Comparison of ENCODE assay signal across 9 cellular contexts in genomic region chr10:72218329-72218728, GRCh38. TPM values are rescaled to one million over a fixed set of nuclear protein-coding genes. Genes with fewer than 3 reads are reported as not detected.
DNase-seq lines count a peak whose midpoint lies in the region; ATAC-seq, FAIRE-seq and TF ChIP-seq lines count a peak whose summit lies in the region.
"Had no signal": no experiment of that assay in that cellular context is flagged by ENCODE, and none has a peak within 500 bp of the region (broad histone marks: within the 10 kb centered on the region; RNA-seq: fewer than 3 reads in every experiment).

No MANE protein-coding gene starts in this region.

- H3K4me1 Mint-ChIP-seq in stimulated activated memory B cell treated with anti-CD40 and anti-IgM and Interleukin-4, amounts not matched to agents 10 μg/mL and 1 μg/mL and 100 μg/mL, for 72 hours = peaks cover 52% of the 10 kb centered on the region

- H3K27me3 Mint-ChIP-seq in stimulated activated memory B cell treated with anti-CD40 and anti-IgM and Interleukin-4, amounts not matched to agents 10 μg/mL and 1 μg/mL and 100 μg/mL, for 72 hours = no peaks in the 10 kb centered on the region

- POLR2A ChIA-PET in OCI-LY7 (lab: Charles Lee) = interaction anchor here (0.7 to 2.1 kb wide), 11 partner anchors 11 to 309 kb away, joined by 3 to 10 read pairs (median 4); no protein-coding TSS in a partner anchor

- no peak for TF ChIP-seq POLR2A in esophagus muscularis mucosa (IDR thresholded peaks at IDR 0.05; ENCODE audit: low read depth)

- H3K27ac ChIP-seq in OCI-LY7 (ENCODE audit: low read depth, low read length, poor library complexity, severe bottlenecking) (peak overlapping the region; percentile 79), esophagus muscularis mucosa (replicated peaks in 1 of 4) (peak overlapping the region; percentile 71 to 98 (median 94))

- H3K4me3 Mint-ChIP-seq in stimulated activated memory B cell treated with anti-CD40 and anti-IgM and Interleukin-4, amounts not matched to agents 10 μg/mL and 1 μg/mL and 100 μg/mL, for 72 hours = peak overlapping the region; percentile 76

- no peaks in the 10 kb centered on the region for H3K9me2 ChIP-seq in OCI-LY7 (ENCODE audit: insufficient read depth, low read length)

- peak overlapping the region; percentile 56 for H3K4me3 ChIP-seq in OCI-LY7 (ENCODE audit: low read depth, low read length, poor library complexity, severe bottlenecking)
- peak overlapping the region in 2 of 4 donors; percentile 18 to 24 for H3K4me3 ChIP-seq in esophagus muscularis mucosa

- WGBS in esophagus muscularis mucosa = 35% methylated on average over 1 of the region's 1 CpG

- peak; percentile 76 for FAIRE-seq in GM18507 (lab: Jason Lieb, UNC)
- FAIRE-seq: islet of Langerhans had no signal

- no peaks in the 10 kb centered on the region for H3K9me3 ChIP-seq in OCI-LY7 (ENCODE audit: low read length)
- H3K9me3 ChIP-seq in esophagus muscularis mucosa = no peaks in the 10 kb centered on the region

- H3K36me3 ChIP-seq in OCI-LY7 (ENCODE audit: insufficient read depth, low read length) = peaks cover 21% of the 10 kb centered on the region
- peaks cover 0 to 18% (median 14%) of the 10 kb centered on the region in 4 donors for H3K36me3 ChIP-seq in esophagus muscularis mucosa

- no peak for TF ChIP-seq EP300 in esophagus muscularis mucosa (IDR thresholded peaks at IDR 0.05)

- H3K9me3 Mint-ChIP-seq in stimulated activated memory B cell treated with anti-CD40 and anti-IgM and Interleukin-4, amounts not matched to agents 10 μg/mL and 1 μg/mL and 100 μg/mL, for 72 hours = no peaks in the 10 kb centered on the region

- BruUV-seq in OCI-LY7 (replicated peaks; lab: Mats Ljungman, UMichigan) = no TSS peak

- H4K20me1 ChIP-seq in OCI-LY7 (ENCODE audit: insufficient read depth, low read length) = peaks cover 12% of the 10 kb centered on the region; the same call in 1 of the 2 replicates

- ATAC-seq in stimulated activated memory B cell treated with anti-CD40 and anti-IgM and Interleukin-4, amounts not matched to agents 10 μg/mL and 1 μg/mL and 100 μg/mL, for 72 hours = peak; percentile 77

- no peaks in the 10 kb centered on the region for H3K27me3 ChIP-seq in esophagus muscularis mucosa

- peak overlapping the region; percentile 96 for H3K27ac Mint-ChIP-seq in stimulated activated memory B cell treated with anti-CD40 and anti-IgM and Interleukin-4, amounts not matched to agents 10 μg/mL and 1 μg/mL and 100 μg/mL, for 72 hours

- no peak for DNase-seq in GM18507 (ENCODE audit: extremely low spot score, insufficient read length, low read depth)
- DNase-seq in OCI-LY7 (ENCODE audit: low spot score) = peak; percentile 77
- no peak for DNase-seq in esophagus muscularis mucosa (ENCODE audit: extremely low spot score)
- DNase-seq in Ammon's horn (ENCODE audit: low spot score) = no peak
- no peak for DNase-seq in SHP77 treated with DMSO at 0.1 percent for 48 hours (lab: John Stamatoyannopoulos, UW)
- no peak for DNase-seq in cerebellar cortex (ENCODE audit: low spot score)
- no peak for DNase-seq in NCI-H1092 treated with DMSO at 0.1 percent for 48 hours (lab: John Stamatoyannopoulos, UW)

- no peak overlapping the region for H2AFZ ChIP-seq in OCI-LY7 (ENCODE audit: low read length)

- H3K4me1 ChIP-seq in OCI-LY7 (ENCODE audit: insufficient read depth, low read length, poor library complexity, severe bottlenecking) (peaks cover 47% of the 10 kb centered on the region), esophagus muscularis mucosa (peaks cover 54 to 86% (median 80%) of the 10 kb centered on the region in 4 donors)

- H3K4me2 ChIP-seq in OCI-LY7 (ENCODE audit: low read length) = peak overlapping the region; percentile 72

- CTCF ChIA-PET in OCI-LY7 (lab: Charles Lee; ENCODE audit: unreplicated experiment) = no interaction called here

- peaks cover 70% of the 10 kb centered on the region for H3K79me2 ChIP-seq in OCI-LY7 (ENCODE audit: insufficient read depth, low read depth, low read length)

- intact Hi-C loops in OCI-LY7 (cut with micrococcal nuclease; ENCODE audit: unreplicated experiment) = no loop called here
- intact Hi-C loops in esophagus muscularis mucosa (cut with DNase I) = loop anchor here (5.0 kb wide), 2 partner anchors 39 to 54 kb away; partner anchors contain the start of gene DDIT4

- TF ChIP-seq CTCF in OCI-LY7 (conservative IDR thresholded peaks at IDR 0.05; ENCODE audit: low read length) (no peak), esophagus muscularis mucosa (IDR thresholded peaks at IDR 0.05) (no peak)

- H3K36me3 Mint-ChIP-seq in stimulated activated memory B cell treated with anti-CD40 and anti-IgM and Interleukin-4, amounts not matched to agents 10 μg/mL and 1 μg/mL and 100 μg/mL, for 72 hours = peaks cover 12% of the 10 kb centered on the region

RNA-seq across cellular contexts. Expression of gene ASCC1, which starts 2.3 kb away (rescaled TPM):
- 19.3 and 27.1 TPM in 2 replicates for total RNA-seq in OCI-LY7 (2014; rRNA removed; shearing (Covaris generic))
- total RNA-seq in OCI-LY7 (2022) (51.5 and 59.9 TPM in 2 replicates), esophagus muscularis mucosa (10 to 100 TPM; 23.5 to 37.8 (median 29.8) TPM)

RNA-seq across cellular contexts. Expression of gene ANAPC16, which starts 2.5 kb away (rescaled TPM):
- total RNA-seq in OCI-LY7 (2014; rRNA removed; shearing (Covaris generic)) = 48.4 and 68.0 TPM in 2 replicates
- total RNA-seq in OCI-LY7 (2022) = 84.7 and 92.8 TPM in 2 replicates
- 100 to 1,000 TPM; 106 to 157 (median 143) TPM for total RNA-seq in esophagus muscularis mucosa

RNA-seq across cellular contexts. Expression of gene DDIT4, which starts 55.4 kb away (rescaled TPM):
- 102 and 105 TPM in 2 replicates for total RNA-seq in OCI-LY7 (2014; rRNA removed; shearing (Covaris generic))
- total RNA-seq in OCI-LY7 (2022) = 32.8 and 91.8 TPM in 2 replicates
- total RNA-seq in esophagus muscularis mucosa = 100 to 1,000 TPM in 3 of 4 donors, 10 to 100 TPM in 1; 77.4 to 247 (median 146) TPM
